In the genomic region with DNA sequence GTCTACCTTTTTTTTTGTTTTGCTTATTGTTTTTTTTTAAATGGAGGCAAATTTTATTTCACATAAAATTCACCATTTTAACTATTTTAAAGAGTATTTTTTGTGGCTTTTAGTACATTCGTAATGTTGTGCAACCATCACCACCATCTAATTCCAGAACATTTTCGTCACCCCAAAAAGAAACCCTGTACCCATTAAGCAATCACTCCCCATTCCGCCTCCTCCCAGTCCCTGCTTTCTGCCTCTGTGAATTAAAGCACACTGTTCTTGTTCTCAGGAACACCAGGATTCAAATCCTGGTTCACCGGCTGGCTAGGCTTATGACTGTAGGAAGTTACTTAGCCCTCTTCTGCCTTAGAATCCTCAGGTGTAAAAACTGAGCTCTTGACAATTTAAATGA, we compare ENCODE assay signal across 19 cellular contexts.
"Had no signal": no experiment of that assay in that cellular context is flagged by ENCODE, and none has a peak within 500 bp of the region (broad histone marks: within the 10 kb centered on the region; RNA-seq: fewer than 3 reads in every experiment).

No MANE protein-coding gene starts in this region.

- H3K27ac Mint-ChIP-seq: activated CD4-positive, alpha-beta T cell treated with anti-CD3 and anti-CD28 coated beads, Interleukin-2, amount 10 ng/mL, durations not matched to agents 7 days and 5 days; activated T-cell treated with anti-CD3 and anti-CD28 coated beads, Interleukin-2, amount 50 U/mL, for 72 hours; naive B cell; neural progenitor cell; progenitor cell of endocrine pancreas; stimulated activated effector memory CD8-positive, alpha-beta T cell treated with anti-CD3 and anti-CD28 coated beads, Interleukin-12 subunit alpha, Interleukin-12 subunit beta, amount 100 ng/mL, for 72 hours had no signal

- H3K36me3 Mint-ChIP-seq: naive B cell; neural progenitor cell; stimulated activated effector memory CD8-positive, alpha-beta T cell treated with anti-CD3 and anti-CD28 coated beads, Interleukin-12 subunit alpha, Interleukin-12 subunit beta, amount 100 ng/mL, for 72 hours had no signal

- H3K4me3 ChIP-seq: ascending aorta, mucosa of descending colon, neural progenitor cell, smooth muscle cell, thoracic aorta, upper lobe of left lung had no signal

- H3K27me3 Mint-ChIP-seq: progenitor cell of endocrine pancreas had no signal

- H3K27ac ChIP-seq: ascending aorta, neural progenitor cell, thoracic aorta had no signal

- H3K4me1 Mint-ChIP-seq: naive B cell; neural progenitor cell; stimulated activated effector memory CD8-positive, alpha-beta T cell treated with anti-CD3 and anti-CD28 coated beads, Interleukin-12 subunit alpha, Interleukin-12 subunit beta, amount 100 ng/mL, for 72 hours had no signal

- H3K27me3 ChIP-seq: ascending aorta, neural progenitor cell, upper lobe of left lung had no signal

- H3K36me3 ChIP-seq: ascending aorta, neural progenitor cell, thoracic aorta, upper lobe of left lung had no signal

- DNase-seq: activated CD4-positive, alpha-beta T cell treated with anti-CD3 and anti-CD28 coated beads, Interleukin-2, amount 10 ng/mL, durations not matched to agents 7 days and 5 days; activated effector memory CD4-positive, alpha-beta T cell treated with anti-CD3 and anti-CD28 coated beads, Interleukin-2, amount 50 U/mL, for 16 hours; activated naive CD4-positive, alpha-beta T cell treated with anti-CD3 and anti-CD28 coated beads, Interleukin-2, amount 50 U/mL, for 16 hours; activated T-cell treated with anti-CD3 and anti-CD28 coated beads, Interleukin-2, amount 50 U/mL, for 72 hours; cerebellar nuclear complex; cortex of kidney; foreskin melanocyte; glutamatergic neuron; mucosa of descending colon; naive B cell; stimulated activated CD4-positive, alpha-beta T cell treated with anti-CD3 and anti-CD28 coated beads, Interleukin-4, amount 100 ng/mL, for 24 hours; T1000; upper lobe of left lung had no signal

- H3K4me1 ChIP-seq: ascending aorta, neural progenitor cell had no signal

- H3K4me3 Mint-ChIP-seq: activated CD4-positive, alpha-beta T cell treated with anti-CD3 and anti-CD28 coated beads, Interleukin-2, amount 10 ng/mL, durations not matched to agents 7 days and 5 days; activated T-cell treated with anti-CD3 and anti-CD28 coated beads, Interleukin-2, amount 50 U/mL, for 72 hours; naive B cell; neural progenitor cell; stimulated activated effector memory CD8-positive, alpha-beta T cell treated with anti-CD3 and anti-CD28 coated beads, Interleukin-12 subunit alpha, Interleukin-12 subunit beta, amount 100 ng/mL, for 72 hours had no signal

- H3K9me3 ChIP-seq: ascending aorta, mucosa of descending colon, thoracic aorta, upper lobe of left lung had no signal

- ATAC-seq: activated T-cell treated with anti-CD3 and anti-CD28 coated beads, Interleukin-2, amount 50 U/mL, for 72 hours; mucosa of descending colon; stimulated activated effector memory CD8-positive, alpha-beta T cell treated with anti-CD3 and anti-CD28 coated beads, Interleukin-12 subunit alpha, Interleukin-12 subunit beta, amount 100 ng/mL, for 72 hours had no signal

- H3K9me3 Mint-ChIP-seq: activated CD4-positive, alpha-beta T cell treated with anti-CD3 and anti-CD28 coated beads, Interleukin-2, amount 10 ng/mL, durations not matched to agents 7 days and 5 days; activated T-cell treated with anti-CD3 and anti-CD28 coated beads, Interleukin-2, amount 50 U/mL, for 72 hours; naive B cell; neural progenitor cell; stimulated activated effector memory CD8-positive, alpha-beta T cell treated with anti-CD3 and anti-CD28 coated beads, Interleukin-12 subunit alpha, Interleukin-12 subunit beta, amount 100 ng/mL, for 72 hours had no signal
